In genomic region chr2:182504903-182505302, GRCh38 we compare ENCODE assay signal across 14 cellular contexts.
DNase-seq lines count a peak whose midpoint lies in the region; ATAC-seq and TF ChIP-seq lines count a peak whose summit lies in the region.
"Had no signal": no experiment of that assay in that cellular context is flagged by ENCODE, and none has a peak within 500 bp of the region (broad histone marks: within the 10 kb centered on the region; RNA-seq: fewer than 3 reads in every experiment).

No MANE protein-coding gene starts in this region.

- H2BK120ac ChIP-seq in IMR-90 (ENCODE audit: low read depth, low read length): no peak overlapping the region

- H3K27me3 ChIP-seq in AG04450 (ENCODE audit: control insufficient read depth, insufficient read depth, low read length): no peaks in the 10 kb centered on the region
- H3K27me3 ChIP-seq in IMR-90 (ENCODE audit: control insufficient read depth, insufficient read depth, low read length): no peaks in the 10 kb centered on the region
- no peaks in the 10 kb centered on the region for H3K27me3 ChIP-seq in lung (ENCODE audit: control insufficient read depth, insufficient read depth)
- H3K27me3 ChIP-seq: BE2C had no signal

- dilution Hi-C loops in IMR-90 (cut with HindIII; ENCODE audit: low sequenced_read_pairs, unreplicated experiment): no loop called here

- no peak overlapping the region for H3K56ac ChIP-seq in IMR-90 (ENCODE audit: extremely low read depth, insufficient read depth, low read length)

- H2BK15ac ChIP-seq in IMR-90 (ENCODE audit: low read depth, low read length): no peak overlapping the region

- peak; percentile 57 for DNase-seq in AG04450 (ENCODE audit: low read depth, low spot score)
- peak; percentile 91 for DNase-seq in IMR-90
- peak; percentile 42 for DNase-seq in epithelial cell of esophagus (ENCODE audit: low read depth)
- no peak for DNase-seq in lung (ENCODE audit: low spot score)
- no peak for DNase-seq in occipital lobe (lab: John Stamatoyannopoulos, UW)
- DNase-seq in G401 (ENCODE audit: low spot score): no peak
- DNase-seq: activated CD8-positive, alpha-beta T cell treated with anti-CD3 and anti-CD28 coated beads for 36 hours; activated effector memory CD4-positive, alpha-beta T cell treated with anti-CD3 and anti-CD28 coated beads, Interleukin-2, amount 50 U/mL, for 16 hours; BE2C; NCI-H2171; stimulated activated CD8-positive, alpha-beta memory T cell treated with anti-CD3 and anti-CD28 coated beads, Interleukin-4, amount 100 ng/mL, for 48 hours; T-helper 2 cell had no signal

- H3K18ac ChIP-seq in IMR-90 (ENCODE audit: low read depth, low read length): 0 out of 2 replicates have a peak overlapping the region, but pooled peaks have one; percentile 10

- H3K4me2 ChIP-seq in IMR-90 (ENCODE audit: low read depth, low read length): no peak overlapping the region

- no peak overlapping the region for H3K23ac ChIP-seq in IMR-90 (ENCODE audit: low read depth, low read length)

- no peaks in the 10 kb centered on the region for H4K20me1 ChIP-seq in IMR-90 (ENCODE audit: insufficient read depth, low read length)

- ATAC-seq in IMR-90 (ENCODE audit: low read depth) (peak; percentile 78), lung (ENCODE audit: insufficient read depth, low FRiP score) (peak; percentile 59), GM18858 (IDR thresholded peaks at IDR 0.05; ENCODE audit: unreplicated experiment) (no peak), HG02970 (IDR thresholded peaks at IDR 0.05; ENCODE audit: low FRiP score, unreplicated experiment) (no peak)
- ATAC-seq: activated CD8-positive, alpha-beta T cell treated with anti-CD3 and anti-CD28 coated beads for 36 hours had no signal

- peak overlapping the region; percentile 78 for H2BK5ac ChIP-seq in IMR-90 (ENCODE audit: low read depth, low read length, poor library complexity, severe bottlenecking)

- H2AK5ac ChIP-seq in IMR-90 (ENCODE audit: low read depth, low read length): no peak overlapping the region

- H3K9ac ChIP-seq in IMR-90 (ENCODE audit: low read depth, low read length): no peak overlapping the region

- TF ChIP-seq POLR2A in IMR-90 (IDR thresholded peaks at IDR 0.05; ENCODE audit: low read depth, low read length): no peak

- no peak overlapping the region for H2AFZ ChIP-seq in IMR-90 (replicated peaks; ENCODE audit: low read length, poor library complexity)

- no peak for TF ChIP-seq CTCF in AG04450 (IDR thresholded peaks at IDR 0.05; ENCODE audit: low read depth, low read length)
- TF ChIP-seq CTCF in IMR-90 (conservative IDR thresholded peaks at IDR 0.05; ENCODE audit: low read depth, low read length): no peak
- no peak for TF ChIP-seq CTCF in epithelial cell of esophagus (IDR thresholded peaks at IDR 0.05; ENCODE audit: insufficient read depth, low read depth, low read length, missing control alignments)
- TF ChIP-seq CTCF in lung (IDR thresholded peaks at IDR 0.05; ENCODE audit: control extremely low read depth, extremely low read depth): no peak

- H3K36me3 ChIP-seq in IMR-90 (ENCODE audit: control insufficient read depth, insufficient read depth, low read length) (no peaks in the 10 kb centered on the region), lung (ENCODE audit: control insufficient read depth in 2 of 2, insufficient read depth in 2 of 2, low read length in 2 of 2) (no peaks in the 10 kb centered on the region)
- H3K36me3 ChIP-seq: BE2C had no signal

- no peak overlapping the region for H3K27ac ChIP-seq in AG04450 (ENCODE audit: low read depth, low read length)
- H3K27ac ChIP-seq in IMR-90 (ENCODE audit: insufficient read depth, low read length): no peak overlapping the region
- no peak overlapping the region for H3K27ac ChIP-seq in lung (ENCODE audit: low read depth in 1 of 2, low read length in 1 of 2)

- H3K9me1 ChIP-seq in IMR-90 (ENCODE audit: insufficient read depth, low read length): no peaks in the 10 kb centered on the region

- in situ Hi-C loops in IMR-90 (cut with MboI; ENCODE audit: low sequenced_read_pairs): no loop called here
- in situ Hi-C loops in G401 (cut with HindIII; ENCODE audit: low sequenced_read_pairs): no loop called here

- WGBS in IMR-90 (ENCODE audit: extremely low coverage in 2 of 2, insufficient read length in 1 of 2), 2 experiments: no CpG with 5 or more reads among the region's 2 CpGs
- WGBS in lung, 2 donors: 58 to 87% methylated on average over 2 of the region's 2 CpGs

- no peak overlapping the region; a peak in 1 of 4 replicates for H4K8ac ChIP-seq in IMR-90 (ENCODE audit: low read depth in 2 of 2, low read length in 2 of 2)

- H3K14ac ChIP-seq in IMR-90 (replicated peaks; ENCODE audit: low read depth, low read length): no peak overlapping the region

- no peak overlapping the region for H2BK20ac ChIP-seq in IMR-90 (ENCODE audit: low read depth, low read length)

- POLR2A ChIA-PET in AG04450 (lab: Yijun Ruan, JAX) (no interaction called here), IMR-90 (lab: Charles Lee; ENCODE audit: unreplicated experiment) (no interaction called here)

- CTCF ChIA-PET in AG04450 (lab: Charles Lee): no interaction called here
- CTCF ChIA-PET in IMR-90 (lab: Yijun Ruan, JAX): interaction anchor here (0.8 kb wide), 1 partner anchor 144 kb away, joined by 3 read pairs; no protein-coding TSS in a partner anchor

- H4K5ac ChIP-seq in IMR-90 (ENCODE audit: low read depth, low read length): no peak overlapping the region

- H3K4me1 ChIP-seq in IMR-90 (ENCODE audit: control insufficient read depth, insufficient read depth, low read length): peaks cover 7% of the 10 kb centered on the region
- H3K4me1 ChIP-seq in lung (ENCODE audit: control insufficient read depth in 2 of 2, insufficient read depth in 2 of 2, low read length in 2 of 2): no peaks in the 10 kb centered on the region
- H3K4me1 ChIP-seq: BE2C had no signal

- no TSS peak for BruUV-seq in IMR-90 (replicated peaks; lab: Mats Ljungman, UMichigan)

- no peaks in the 10 kb centered on the region for H3K79me1 ChIP-seq in IMR-90 (ENCODE audit: low read depth in 1 of 2, low read length in 2 of 2)

- TF ChIP-seq RAD21 in IMR-90 (IDR thresholded peaks at IDR 0.05; ENCODE audit: low read length): peak; percentile 20; the same call in 1 of the 2 replicates

- intact Hi-C loops in IMR-90 (cut with micrococcal nuclease): loop anchor here (5.0 kb wide), 1 partner anchor 147 kb away; no protein-coding TSS in a partner anchor

- H2AK9ac ChIP-seq in IMR-90 (replicated peaks; ENCODE audit: low read depth, low read length, poor library complexity): no peak overlapping the region

- H3K4me3 ChIP-seq in AG04450 (ENCODE audit: low read depth, low read length) (no peak overlapping the region), IMR-90 (ENCODE audit: insufficient read depth, low read depth, low read length) (no peak overlapping the region), epithelial cell of esophagus (ENCODE audit: low read length) (no peak overlapping the region), lung (no peak overlapping the region)

- H3K9me3 ChIP-seq in AG04450 (ENCODE audit: control insufficient read depth, insufficient read depth, low read length) (no peaks in the 10 kb centered on the region), IMR-90 (ENCODE audit: control insufficient read depth, insufficient read depth, low read length) (no peaks in the 10 kb centered on the region), lung (ENCODE audit: control insufficient read depth in 2 of 2, insufficient read depth in 1 of 2, low read length in 1 of 2) (no peaks in the 10 kb centered on the region)
- H3K9me3 ChIP-seq: BE2C had no signal

- H4K91ac ChIP-seq in IMR-90 (ENCODE audit: insufficient read depth, low read depth, low read length): no peak overlapping the region

- H3K4ac ChIP-seq in IMR-90 (ENCODE audit: low read depth, low read length): no peak overlapping the region

TF ChIP-seq in IMR-90, 13 proteins besides CTCF, POLR2A, EP300 and RAD21:
- TF ChIP-seq CHD1 (IDR thresholded peaks at IDR 0.05; ENCODE audit: low read depth, low read length): no peak
- peak; percentile 96 for TF ChIP-seq CEBPB (IDR thresholded peaks at IDR 0.05; ENCODE audit: low read depth, low read length)
- peak; percentile 79 for TF ChIP-seq FOS (IDR thresholded peaks at IDR 0.05; ENCODE audit: low read depth, low read length)
- TF ChIP-seq MAFK (IDR thresholded peaks at IDR 0.05; ENCODE audit: low read depth, low read length): 0 out of 2 replicates have a peak, but pooled peaks have one; percentile 10

Comparison
In these comparisons a context has a peak if more than half of its experiments do, and no peak if none do; other contexts are left out.
1. DNase-seq: peak in AG04450 (single experiment), IMR-90 (single experiment) and epithelial cell of esophagus (single experiment); none in lung (single experiment), occipital lobe (single experiment) and G401 (single experiment).
2. ATAC-seq: peak in IMR-90 (single experiment) and lung (single experiment); none in GM18858 (single experiment) and HG02970 (single experiment).